16 cellular contexts compared by ENCODE assay signal in genomic region chr11:8290122-8290810, GRCh38. TPM values are rescaled to one million over a fixed set of nuclear protein-coding genes. Genes with fewer than 3 reads are reported as not detected.
DNase-seq lines count a peak whose midpoint lies in the region; ATAC-seq and TF ChIP-seq lines count a peak whose summit lies in the region.
"Had no signal": no experiment of that assay in that cellular context is flagged by ENCODE, and none has a peak within 500 bp of the region (broad histone marks: within the 10 kb centered on the region; RNA-seq: fewer than 3 reads in every experiment).

No MANE protein-coding gene starts in this region.

- POLR2A ChIA-PET in PC-3 (lab: Charles Lee; ENCODE audit: unreplicated experiment) = no interaction called here

- BruUV-seq in PC-3 (replicated peaks; lab: Mats Ljungman, UMichigan) = no TSS peak

- no peak for ATAC-seq in HG03039 (IDR thresholded peaks at IDR 0.05; ENCODE audit: unreplicated experiment)
- ATAC-seq in PC-3 = no peak
- no peak for ATAC-seq in GM19035 (IDR thresholded peaks at IDR 0.05; ENCODE audit: unreplicated experiment)

- CTCF ChIA-PET in PC-3 (lab: Charles Lee) = no interaction called here

- H3K4me1 Mint-ChIP-seq in endodermal cell = peaks cover 14% of the 10 kb centered on the region

- H3K36me3 Mint-ChIP-seq in endodermal cell (ENCODE audit: low read depth) = no peaks in the 10 kb centered on the region

- TF ChIP-seq POLR2A in esophagus squamous epithelium (IDR thresholded peaks at IDR 0.05) = no peak

- H3K9me3 Mint-ChIP-seq in endodermal cell = no peaks in the 10 kb centered on the region

- H3K27me3 Mint-ChIP-seq in endodermal cell (ENCODE audit: insufficient read depth) = peaks cover 8% of the 10 kb centered on the region

- H3K27ac Mint-ChIP-seq in endodermal cell = no peak overlapping the region

- H3K36me3 ChIP-seq in endodermal cell (ENCODE audit: control insufficient read depth, insufficient read depth, low read length) = no peaks in the 10 kb centered on the region
- no peaks in the 10 kb centered on the region for H3K36me3 ChIP-seq in esophagus squamous epithelium
- no peaks in the 10 kb centered on the region for H3K36me3 ChIP-seq in PC-3 (ENCODE audit: low read depth, low read length)

- H4K20me1 ChIP-seq in PC-3 (ENCODE audit: low read length) = no peaks in the 10 kb centered on the region

- no peak overlapping the region for H3K4me3 Mint-ChIP-seq in endodermal cell

- H3K9me3 ChIP-seq in endodermal cell (ENCODE audit: control insufficient read depth, low read length) (no peaks in the 10 kb centered on the region), esophagus squamous epithelium (no peaks in the 10 kb centered on the region), PC-3 (ENCODE audit: low read length) (no peaks in the 10 kb centered on the region)

- H3K27me3 ChIP-seq in endodermal cell (ENCODE audit: control insufficient read depth, insufficient read depth, low read length, poor library complexity, severe bottlenecking) (no peaks in the 10 kb centered on the region), esophagus squamous epithelium (peaks cover 0 to 22% (median 0%) of the 10 kb centered on the region in 4 donors), PC-3 (ENCODE audit: low read length) (peaks cover 38% of the 10 kb centered on the region)

- H3K9ac ChIP-seq in endodermal cell (ENCODE audit: extremely low read depth, low read length, poor library complexity, severe bottlenecking) = no peak overlapping the region
- no peak overlapping the region for H3K9ac ChIP-seq in PC-3 (ENCODE audit: low read length)

- H3K4me2 ChIP-seq in PC-3 (ENCODE audit: low read length) = no peak overlapping the region

- H3F3A ChIP-seq in PC-3 (ENCODE audit: low read length, unreplicated experiment) = no peaks in the 10 kb centered on the region

- DNase-seq in COR-L47 (lab: John Stamatoyannopoulos, UW) = peak; percentile 76
- DNase-seq in NCI-H1092 (lab: John Stamatoyannopoulos, UW) = peak; percentile 69
- DNase-seq in NCI-H345 (lab: John Stamatoyannopoulos, UW) = peak; percentile 32
- no peak for DNase-seq in endodermal cell
- no peak for DNase-seq in esophagus squamous epithelium (lab: John Stamatoyannopoulos, UW)
- DNase-seq in PC-3 = no peak
- DNase-seq: activated effector memory CD4-positive, alpha-beta T cell treated with Interleukin-2 at 50 U/mL for 16 hours; GOT3; posterior cingulate gyrus; stimulated activated naive CD4-positive, alpha-beta T cell treated with Interleukin-2 at 50 U/mL for 16 hours had no signal

- no peaks in the 10 kb centered on the region for H3K9me2 ChIP-seq in PC-3 (replicated peaks; ENCODE audit: low read length)

- WGBS in endodermal cell (ENCODE audit: insufficient coverage in 1 of 2, insufficient read length in 1 of 2), 2 experiments = 96 to 97% methylated on average over 5 to 7 of the region's 7 CpGs
- WGBS in esophagus squamous epithelium, 2 donors = 92 to 97% methylated on average over 5 to 7 of the region's 7 CpGs

- peaks cover 11% of the 10 kb centered on the region for H3K4me1 ChIP-seq in endodermal cell (ENCODE audit: control insufficient read depth, insufficient read depth, low read length)
- peaks cover 0 to 13% (median 0%) of the 10 kb centered on the region in 3 donors for H3K4me1 ChIP-seq in esophagus squamous epithelium
- H3K4me1 ChIP-seq in PC-3 (ENCODE audit: insufficient read depth, low read length) = no peaks in the 10 kb centered on the region

- no peak overlapping the region for H2AFZ ChIP-seq in PC-3 (ENCODE audit: low read length)

- H3K27ac ChIP-seq in endodermal cell (ENCODE audit: low read depth, low read length) (peak overlapping the region; percentile 72), esophagus squamous epithelium (no peak overlapping the region), PC-3 (ENCODE audit: low read length) (no peak overlapping the region)
- H3K27ac ChIP-seq: SK-N-MC had no signal

- TF ChIP-seq CTCF in endodermal cell (conservative IDR thresholded peaks at IDR 0.05) (no peak), esophagus squamous epithelium (IDR thresholded peaks at IDR 0.05) (no peak), PC-3 (conservative IDR thresholded peaks at IDR 0.05; ENCODE audit: low read depth, low read length) (no peak)

- no peaks in the 10 kb centered on the region for H3K79me2 ChIP-seq in PC-3 (ENCODE audit: low read length)

- H3K4me3 ChIP-seq in endodermal cell (ENCODE audit: low read length) = no peak overlapping the region
- H3K4me3 ChIP-seq in esophagus squamous epithelium = no peak overlapping the region
- no peak overlapping the region for H3K4me3 ChIP-seq in PC-3 (ENCODE audit: low read length)
- H3K4me3 ChIP-seq: SK-N-MC had no signal

- intact Hi-C loops in esophagus squamous epithelium (cut with DNase I) (no loop called here), PC-3 (cut with micrococcal nuclease) (no loop called here)

RNA-seq across cellular contexts. Expression of gene LMO1, which starts 26.6 kb away (rescaled TPM):
- total RNA-seq in endodermal cell = under 1 TPM in 1 of 2 donors, not detected in 1; 0.46 TPM
- polyA plus RNA-seq in endodermal cell (2013, experiment 1 of 2) = 2.6 TPM
- 2.6 TPM for polyA plus RNA-seq in endodermal cell (2013, experiment 2 of 2)
- total RNA-seq in esophagus squamous epithelium = not detected
- 0.15 TPM in 1 of 2 replicates, not detected in the other for total RNA-seq in PC-3 (2014; rRNA removed)
- total RNA-seq: chondrocyte, mononuclear cell, urinary bladder had no signal

Comparison
In these comparisons a context has a peak if more than half of its experiments do, and no peak if none do; other contexts are left out.
1. DNase-seq: peak in COR-L47 (single experiment), NCI-H1092 (single experiment) and NCI-H345 (single experiment); none in endodermal cell (single experiment), esophagus squamous epithelium (single experiment) and PC-3 (single experiment).